1 cellular context compared by ENCODE assay signal in genomic region chr10:59227136-59227673, GRCh38.
TF ChIP-seq lines count a peak whose summit lies in the region.

No MANE protein-coding gene starts in this region.

TF ChIP-seq in HEK293T, 16 proteins besides CTCF, POLR2A, EP300 and RAD21 (continued from another document):
- TF ChIP-seq HDGF (IDR thresholded peaks at IDR 0.05; ENCODE audit: borderline replicate concordance) (no peak), PKNOX1 (IDR thresholded peaks at IDR 0.05) (no peak)
